ENCODE assay signal across 15 cellular contexts in genomic region chr7:23120106-23120505, GRCh38. TPM values are rescaled to one million over a fixed set of nuclear protein-coding genes. Genes with fewer than 3 reads are reported as not detected.
A peak's percentile ranks its signal among the peaks of the same experiment; 100 is the strongest.
DNase-seq lines count a peak whose midpoint lies in the region; ATAC-seq lines count a peak whose summit lies in the region.
"Had no signal": no experiment of that assay in that cellular context is flagged by ENCODE, and none has a peak within 500 bp of the region (broad histone marks: within the 10 kb centered on the region; RNA-seq: fewer than 3 reads in every experiment).

No MANE protein-coding gene starts in this region.

- intact Hi-C loops in activated naive CD4-positive, alpha-beta T cell treated with anti-CD3 and anti-CD28 coated beads for 36 hours (cut with micrococcal nuclease) = no loop called here

- no peak for ATAC-seq in HG03196 (IDR thresholded peaks at IDR 0.05; ENCODE audit: unreplicated experiment)
- ATAC-seq in HG03095 (IDR thresholded peaks at IDR 0.05; ENCODE audit: unreplicated experiment) = no peak
- ATAC-seq: GM12878 had no signal

- CTCF ChIA-PET in activated naive CD4-positive, alpha-beta T cell treated with anti-CD3 and anti-CD28 coated beads for 36 hours (lab: Charles Lee) = no interaction called here

- H3K4me3 Mint-ChIP-seq in activated naive CD4-positive, alpha-beta T cell treated with anti-CD3 and anti-CD28 coated beads for 36 hours = no peak overlapping the region
- H3K4me3 Mint-ChIP-seq: CD8-positive, alpha-beta memory T cell; H9 had no signal

- no peak overlapping the region for H3K27ac Mint-ChIP-seq in activated naive CD4-positive, alpha-beta T cell treated with anti-CD3 and anti-CD28 coated beads for 36 hours
- H3K27ac Mint-ChIP-seq: CD8-positive, alpha-beta memory T cell had no signal

- H3K27me3 Mint-ChIP-seq in activated naive CD4-positive, alpha-beta T cell treated with anti-CD3 and anti-CD28 coated beads for 36 hours (ENCODE audit: low read depth) = no peaks in the 10 kb centered on the region
- H3K27me3 Mint-ChIP-seq: CD8-positive, alpha-beta memory T cell had no signal

- peak; percentile 3 to 22 for DNase-seq in NCI-H524 (lab: John Stamatoyannopoulos, UW)
- DNase-seq in NCI-H524 treated with DMSO at 0.1 percent for 48 hours (lab: John Stamatoyannopoulos, UW) = no peak
- peak; percentile 11 for DNase-seq in activated naive CD4-positive, alpha-beta T cell treated with anti-CD3 and anti-CD28 coated beads for 36 hours
- no peak for DNase-seq in activated naive CD4-positive, alpha-beta T cell treated with Interleukin-2 at 50 U/mL for 16 hours
- DNase-seq in stimulated activated CD4-positive, alpha-beta T cell treated with anti-CD3 and anti-CD28 coated beads, Interleukin-15, amount 100 ng/mL, for 24 hours = peak; percentile 9
- DNase-seq in stimulated activated CD4-positive, alpha-beta T cell treated with anti-CD3 and anti-CD28 coated beads, Interleukin-4, amount 100 ng/mL, for 4 hours = no peak
- DNase-seq: 8988T; AML-193; Caco-2; CD8-positive, alpha-beta memory T cell; GOT3; H9 had no signal

- H3K36me3 Mint-ChIP-seq in activated naive CD4-positive, alpha-beta T cell treated with anti-CD3 and anti-CD28 coated beads for 36 hours (ENCODE audit: low read depth) = peaks cover 6% of the 10 kb centered on the region

- H3K9me3 Mint-ChIP-seq in activated naive CD4-positive, alpha-beta T cell treated with anti-CD3 and anti-CD28 coated beads for 36 hours = no peaks in the 10 kb centered on the region
- H3K9me3 Mint-ChIP-seq: CD8-positive, alpha-beta memory T cell; H9 had no signal

- H3K4me1 Mint-ChIP-seq in activated naive CD4-positive, alpha-beta T cell treated with anti-CD3 and anti-CD28 coated beads for 36 hours (ENCODE audit: low read depth) = peaks cover 6% of the 10 kb centered on the region

RNA-seq across cellular contexts. Expression of gene KLHL7, which starts 14.5 kb away (rescaled TPM):
- total RNA-seq in activated naive CD4-positive, alpha-beta T cell treated with anti-CD3 and anti-CD28 coated beads for 36 hours = 10 to 100 TPM; 24.0 to 26.4 TPM

Comparison
In these comparisons a context has a peak if more than half of its experiments do, and no peak if none do; other contexts are left out.
1. DNase-seq: peak in NCI-H524 (2 of 2), activated naive CD4-positive, alpha-beta T cell treated with anti-CD3 and anti-CD28 coated beads for 36 hours (single experiment) and stimulated activated CD4-positive, alpha-beta T cell treated with anti-CD3 and anti-CD28 coated beads, Interleukin-15, amount 100 ng/mL, for 24 hours (single experiment); none in NCI-H524 treated with DMSO at 0.1 percent for 48 hours (single experiment), activated naive CD4-positive, alpha-beta T cell treated with Interleukin-2 at 50 U/mL for 16 hours (single experiment) and stimulated activated CD4-positive, alpha-beta T cell treated with anti-CD3 and anti-CD28 coated beads, Interleukin-4, amount 100 ng/mL, for 4 hours (0 of 2).